1 cellular context compared by ENCODE assay signal in the genomic region with DNA sequence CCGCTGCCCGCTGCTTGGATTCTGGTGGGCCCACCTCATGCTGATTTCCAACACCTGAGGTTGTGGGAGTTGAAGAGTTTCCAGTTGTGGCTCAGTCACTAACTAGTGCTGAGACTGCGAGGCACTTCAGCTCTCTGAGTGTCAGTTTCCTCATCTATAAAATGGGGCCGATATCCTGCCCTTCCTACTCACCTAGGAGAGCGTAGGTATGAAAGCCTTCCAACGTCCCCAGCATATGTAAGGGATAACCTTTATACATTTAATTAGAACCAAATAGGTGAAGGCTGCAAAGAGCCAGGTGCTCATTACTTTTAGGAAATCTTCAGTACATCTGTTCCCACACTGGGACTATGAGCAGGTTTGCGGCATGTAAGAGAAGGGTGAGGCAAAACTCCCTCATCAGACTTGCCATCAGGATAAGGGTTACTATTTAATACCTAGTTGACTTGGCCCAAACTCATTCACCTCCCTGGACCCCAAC.
TF ChIP-seq lines count a peak whose summit lies in the region.

No MANE protein-coding gene starts in this region.

TF ChIP-seq in K562, 482 proteins besides CTCF, POLR2A, EP300 and RAD21:
- TF ChIP-seq, protein P1, sequence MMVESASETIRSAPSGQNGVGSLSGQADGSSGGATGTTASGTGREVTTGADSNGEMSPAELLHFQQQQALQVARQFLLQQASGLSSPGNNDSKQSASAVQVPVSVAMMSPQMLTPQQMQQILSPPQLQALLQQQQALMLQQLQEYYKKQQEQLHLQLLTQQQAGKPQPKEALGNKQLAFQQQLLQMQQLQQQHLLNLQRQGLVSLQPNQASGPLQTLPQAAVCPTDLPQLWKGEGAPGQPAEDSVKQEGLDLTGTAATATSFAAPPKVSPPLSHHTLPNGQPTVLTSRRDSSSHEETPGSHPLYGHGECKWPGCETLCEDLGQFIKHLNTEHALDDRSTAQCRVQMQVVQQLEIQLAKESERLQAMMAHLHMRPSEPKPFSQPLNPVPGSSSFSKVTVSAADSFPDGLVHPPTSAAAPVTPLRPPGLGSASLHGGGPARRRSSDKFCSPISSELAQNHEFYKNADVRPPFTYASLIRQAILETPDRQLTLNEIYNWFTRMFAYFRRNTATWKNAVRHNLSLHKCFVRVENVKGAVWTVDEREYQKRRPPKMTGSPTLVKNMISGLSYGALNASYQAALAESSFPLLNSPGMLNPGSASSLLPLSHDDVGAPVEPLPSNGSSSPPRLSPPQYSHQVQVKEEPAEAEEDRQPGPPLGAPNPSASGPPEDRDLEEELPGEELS (CRISPR knock-in tag; IDR thresholded peaks at IDR 0.05; ENCODE audit: borderline replicate concordance): peak; percentile 58; the same call in 1 of the 2 replicates
- TF ChIP-seq KDM1A (IDR thresholded peaks at IDR 0.05) (peak; percentile 33 to 59; a peak in 2 of 4 replicates), SOX6 (IDR thresholded peaks at IDR 0.05) (no peak), ZNF445 (CRISPR knock-in tag; IDR thresholded peaks at IDR 0.05; ENCODE audit: low read depth) (no peak), SMARCA5 (IDR thresholded peaks at IDR 0.05) (0 out of 2 replicates have a peak, but pooled peaks have one; percentile 62), ZNF318 (IDR thresholded peaks at IDR 0.05; ENCODE audit: borderline replicate concordance in 1 of 2, low read depth in 1 of 2) (no peak), KDM4B (IDR thresholded peaks at IDR 0.05; ENCODE audit: borderline replicate concordance in 2 of 2, low read depth in 1 of 2) (no peak), RUNX1 (IDR thresholded peaks at IDR 0.05; ENCODE audit: low read depth) (no peak), ADNP (tag; IDR thresholded peaks at IDR 0.05) (0 out of 2 replicates have a peak, but pooled peaks have one; percentile 26), NR2F6 (CRISPR knock-in tag; IDR thresholded peaks at IDR 0.05) (no peak), ZNF232 (CRISPR knock-in tag; IDR thresholded peaks at IDR 0.05) (peak; percentile 16; the same call in 1 of the 2 replicates), POLR2AphosphoS5 (IDR thresholded peaks at IDR 0.05; ENCODE audit: control insufficient read depth, insufficient read depth, low read depth, low read length) (no peak), BCOR (IDR thresholded peaks at IDR 0.05) (peak; percentile 85), ZNF175 (CRISPR knock-in tag; IDR thresholded peaks at IDR 0.05; ENCODE audit: low read depth) (0 out of 2 replicates have a peak, but pooled peaks have one; percentile 21), CHD4 (IDR thresholded peaks at IDR 0.05; ENCODE audit: insufficient read depth, insufficient replicate concordance, low read depth, low read length, poor library complexity, severe bottlenecking) (peak; percentile 42), RBM25 (IDR thresholded peaks at IDR 0.05; ENCODE audit: low read depth, low read length, severe bottlenecking) (peak; percentile 90)
- TF ChIP-seq, protein P2, sequence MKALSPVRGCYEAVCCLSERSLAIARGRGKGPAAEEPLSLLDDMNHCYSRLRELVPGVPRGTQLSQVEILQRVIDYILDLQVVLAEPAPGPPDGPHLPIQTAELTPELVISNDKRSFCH (CRISPR knock-in tag; IDR thresholded peaks at IDR 0.05): no peak
- TF ChIP-seq, protein P2 (tag; IDR thresholded peaks at IDR 0.05): peak; percentile 5; the same call in 1 of the 2 replicates
- TF ChIP-seq, protein P3, sequence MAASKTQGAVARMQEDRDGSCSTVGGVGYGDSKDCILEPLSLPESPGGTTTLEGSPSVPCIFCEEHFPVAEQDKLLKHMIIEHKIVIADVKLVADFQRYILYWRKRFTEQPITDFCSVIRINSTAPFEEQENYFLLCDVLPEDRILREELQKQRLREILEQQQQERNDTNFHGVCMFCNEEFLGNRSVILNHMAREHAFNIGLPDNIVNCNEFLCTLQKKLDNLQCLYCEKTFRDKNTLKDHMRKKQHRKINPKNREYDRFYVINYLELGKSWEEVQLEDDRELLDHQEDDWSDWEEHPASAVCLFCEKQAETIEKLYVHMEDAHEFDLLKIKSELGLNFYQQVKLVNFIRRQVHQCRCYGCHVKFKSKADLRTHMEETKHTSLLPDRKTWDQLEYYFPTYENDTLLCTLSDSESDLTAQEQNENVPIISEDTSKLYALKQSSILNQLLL (CRISPR knock-in tag; IDR thresholded peaks at IDR 0.05; ENCODE audit: borderline replicate concordance): no peak
